8 cellular contexts compared by ENCODE assay signal in genomic region chr4:1009647-1010521, GRCh38. TPM values are rescaled to one million over a fixed set of nuclear protein-coding genes. Genes with fewer than 3 reads are reported as not detected.
DNase-seq lines count a peak whose midpoint lies in the region; ATAC-seq and TF ChIP-seq lines count a peak whose summit lies in the region.

No MANE protein-coding gene starts in this region.

- H3K9me3 ChIP-seq in Karpas-422 (ENCODE audit: low read length) = no peaks in the 10 kb centered on the region

- DNase-seq in AML-193 (lab: John Stamatoyannopoulos, UW) = peak; percentile 46 to 50
- DNase-seq in Karpas-422 = peak; percentile 87
- peak; percentile 67 for DNase-seq in activated CD4-positive, alpha-beta T cell treated with anti-CD3 and anti-CD28 coated beads for 1 hour
- no peak for DNase-seq in chondrocyte (ENCODE audit: low spot score)
- peak; percentile 78 for DNase-seq in left kidney (ENCODE audit: low read depth, low spot score)
- DNase-seq in stimulated activated CD4-positive, alpha-beta T cell treated with anti-CD3 and anti-CD28 coated beads, Interleukin-1b, Interleukin-23, amount 100 ng/mL, for 48 hours = peak; percentile 66
- DNase-seq in 8988T = no peak

- no peak overlapping the region for H3K4me2 ChIP-seq in Karpas-422 (ENCODE audit: low read depth, low read length, poor library complexity, severe bottlenecking)

- peak; percentile 55 for TF ChIP-seq CTCF in chondrocyte (IDR thresholded peaks at IDR 0.05)

- peaks cover 11% of the 10 kb centered on the region for H3K4me1 ChIP-seq in Karpas-422 (ENCODE audit: low read length)

- H3K4me1 Mint-ChIP-seq in chondrocyte (ENCODE audit: low read depth) = peaks cover 14% of the 10 kb centered on the region

- H3K36me3 Mint-ChIP-seq in chondrocyte (ENCODE audit: low read depth) = peaks cover 4% of the 10 kb centered on the region

- H3K9me2 ChIP-seq in Karpas-422 (replicated peaks; ENCODE audit: insufficient read depth, low read length) = no peaks in the 10 kb centered on the region

- H3K27ac ChIP-seq in Karpas-422 (ENCODE audit: low read length) = no peak overlapping the region

- no peaks in the 10 kb centered on the region for H3K36me3 ChIP-seq in Karpas-422 (ENCODE audit: insufficient read depth, low read length)

- peak overlapping the region; percentile 91 for H3K27ac Mint-ChIP-seq in chondrocyte (ENCODE audit: unreplicated experiment)

- H3K79me2 ChIP-seq in Karpas-422 (ENCODE audit: low read length) = no peaks in the 10 kb centered on the region

- no peaks in the 10 kb centered on the region for H4K20me1 ChIP-seq in Karpas-422 (ENCODE audit: insufficient read depth, low read depth, low read length)

- peaks cover 3% of the 10 kb centered on the region for H3K9me3 Mint-ChIP-seq in chondrocyte (ENCODE audit: low read depth)

- H3K4me3 ChIP-seq in Karpas-422 (ENCODE audit: low read length) = no peak overlapping the region

- H2AFZ ChIP-seq in Karpas-422 (ENCODE audit: low read length) = no peak overlapping the region

- H3K9ac ChIP-seq in Karpas-422 (ENCODE audit: low read length) = no peak overlapping the region

- H3K27me3 ChIP-seq in Karpas-422 (ENCODE audit: low read length) = no peaks in the 10 kb centered on the region

- peak overlapping the region; percentile 73 for H3K4me3 Mint-ChIP-seq in chondrocyte (ENCODE audit: unreplicated experiment)

- H3K27me3 Mint-ChIP-seq in chondrocyte (ENCODE audit: low read depth) = peaks cover 7% of the 10 kb centered on the region

- ATAC-seq in GM19372 (IDR thresholded peaks at IDR 0.05; ENCODE audit: low read depth, unreplicated experiment) = peak; percentile 41

RNA-seq across cellular contexts. Expression of gene FGFRL1, which starts 1.5 kb away (rescaled TPM):
- 0.76 TPM in 1 of 2 replicates, not detected in the other for total RNA-seq in Karpas-422 (2014; rRNA removed; shearing (Covaris generic); ENCODE audit: low replicate concordance)
- 70.4 to 76.3 TPM (median 75.7 TPM) in 3 replicates for total RNA-seq in chondrocyte

RNA-seq across cellular contexts. Expression of gene SLC26A1, which starts 16.7 kb away (rescaled TPM):
- not detected in 2 replicates for total RNA-seq in Karpas-422 (2014; rRNA removed; shearing (Covaris generic); ENCODE audit: low replicate concordance)
- 0.72 to 1.6 TPM (median 0.75 TPM) in 3 replicates for total RNA-seq in chondrocyte

RNA-seq across cellular contexts. Expression of gene IDUA, which starts 23.0 kb away (rescaled TPM):
- total RNA-seq in Karpas-422 (2014; rRNA removed; shearing (Covaris generic); ENCODE audit: low replicate concordance) = 17.3 and 20.8 TPM in 2 replicates
- total RNA-seq in chondrocyte = 42.6 to 53.0 TPM (median 46.0 TPM) in 3 replicates

RNA-seq across cellular contexts. Expression of gene DGKQ, which starts 36.5 kb away (rescaled TPM):
- 5.8 and 21.1 TPM in 2 replicates for total RNA-seq in Karpas-422 (2014; rRNA removed; shearing (Covaris generic); ENCODE audit: low replicate concordance)
- total RNA-seq in chondrocyte = 15.4 to 18.6 TPM (median 17.2 TPM) in 3 replicates

Comparison
In these comparisons a context has a peak if more than half of its experiments do, and no peak if none do; other contexts are left out.
1. DNase-seq: peak in AML-193 (2 of 2), Karpas-422 (single experiment), activated CD4-positive, alpha-beta T cell treated with anti-CD3 and anti-CD28 coated beads for 1 hour (single experiment), left kidney (single experiment) and stimulated activated CD4-positive, alpha-beta T cell treated with anti-CD3 and anti-CD28 coated beads, Interleukin-1b, Interleukin-23, amount 100 ng/mL, for 48 hours (single experiment); none in chondrocyte (single experiment) and 8988T (single experiment).
2. RNA of gene FGFRL1, which starts 1.5 kb away (total RNA-seq): 70.4 to 76.3 TPM in chondrocyte; 0.76 TPM in Karpas-422; every median in the first group is over 10 times any median in the second.